1 cellular context compared by ENCODE assay signal in genomic region chr12:9115731-9116689, GRCh38.
TF ChIP-seq lines count a peak whose summit lies in the region.

TSS of gene A2M (minus strand) at chr12:9115919. CDS start at chr12:9115849, 70 bp downstream.

TF ChIP-seq in IMR-90, 13 proteins besides CTCF, POLR2A, EP300 and RAD21 (continued from another document):
- TF ChIP-seq SMC3 (IDR thresholded peaks at IDR 0.05; ENCODE audit: low read depth, low read length): no peak
- TF ChIP-seq CHD1 (IDR thresholded peaks at IDR 0.05; ENCODE audit: low read depth, low read length): no peak
- TF ChIP-seq RFX5 (IDR thresholded peaks at IDR 0.05; ENCODE audit: low read depth, low read length): no peak
- no peak for TF ChIP-seq MXI1 (IDR thresholded peaks at IDR 0.05; ENCODE audit: borderline replicate concordance, low read depth, low read length)
- no peak for TF ChIP-seq CEBPB (IDR thresholded peaks at IDR 0.05; ENCODE audit: low read depth, low read length)
- no peak for TF ChIP-seq FOS (IDR thresholded peaks at IDR 0.05; ENCODE audit: low read depth, low read length)
TF ChIP-seq in IMR-90: peak in this region for 0.
